In genomic region chrX:26788402-26788998, GRCh38 we compare ENCODE assay signal across 17 cellular contexts.
"Had no signal": no experiment of that assay in that cellular context is flagged by ENCODE, and none has a peak within 500 bp of the region (broad histone marks: within the 10 kb centered on the region; RNA-seq: fewer than 3 reads in every experiment).

No MANE protein-coding gene starts in this region.

- H3K9me3 ChIP-seq: left ventricle myocardium inferior, prostate gland, sigmoid colon, suprapubic skin had no signal

- H3K36me3 Mint-ChIP-seq: activated naive CD8-positive, alpha-beta T cell; type B pancreatic cell had no signal

- H3K36me3 ChIP-seq: cardiac muscle cell, left ventricle myocardium inferior, prostate gland, sigmoid colon, suprapubic skin had no signal

- ATAC-seq: stimulated activated naive CD8-positive, alpha-beta T cell treated with anti-CD3 and anti-CD28 coated beads, Interleukin-15, Interleukin-2, amounts not matched to agents 100 U/mL and 50 U/mL, for 24 hours had no signal

- H3K27me3 ChIP-seq: cardiac muscle cell, sigmoid colon, suprapubic skin had no signal

- H3K27me3 Mint-ChIP-seq: activated naive CD8-positive, alpha-beta T cell; type B pancreatic cell had no signal

- H3K27ac ChIP-seq: cardiac muscle cell, left ventricle myocardium inferior, prostate gland, sigmoid colon, suprapubic skin had no signal

- H3K9me3 Mint-ChIP-seq: T-helper 2 cell treated with Interferon-gamma antibody and Interleukin-4, amounts not matched to agents 5 μg/mL and 100 μg/mL, for 36 hours; type B pancreatic cell had no signal

- H3K27ac Mint-ChIP-seq: activated naive CD8-positive, alpha-beta T cell; nephron progenitor cell; T-helper 2 cell treated with Interferon-gamma antibody and Interleukin-4, amounts not matched to agents 5 μg/mL and 100 μg/mL, for 36 hours; type B pancreatic cell had no signal

- DNase-seq: activated CD4-positive, alpha-beta T cell treated with anti-CD3 and anti-CD28 coated beads, Interleukin-2, amount 50 U/mL, for 4 hours; activated T-cell treated with anti-CD3 and anti-CD28 coated beads, Interleukin-2, amount 50 U/mL, for 1 hour; effector CD8-positive, alpha-beta T cell; erythroblast; left ventricle myocardium inferior; nephron progenitor cell; sigmoid colon; stimulated activated CD4-positive, alpha-beta T cell treated with anti-CD3 and anti-CD28 coated beads, Interleukin-4, amount 100 ng/mL, for 1 hour; stimulated activated CD8-positive, alpha-beta memory T cell treated with anti-CD3 and anti-CD28 coated beads, Interleukin-4, amount 100 ng/mL, for 48 hours; stimulated activated naive CD8-positive, alpha-beta T cell treated with anti-CD3 and anti-CD28 coated beads, Interleukin-15, Interleukin-2, amounts not matched to agents 100 U/mL and 50 U/mL, for 24 hours; SW 1271 had no signal

- H3K4me1 ChIP-seq: left ventricle myocardium inferior, prostate gland, sigmoid colon, suprapubic skin had no signal

- H3K4me3 Mint-ChIP-seq: activated naive CD8-positive, alpha-beta T cell; nephron progenitor cell; T-helper 2 cell treated with Interferon-gamma antibody and Interleukin-4, amounts not matched to agents 5 μg/mL and 100 μg/mL, for 36 hours; type B pancreatic cell had no signal

- H3K4me1 Mint-ChIP-seq: nephron progenitor cell had no signal

- H3K4me3 ChIP-seq: cardiac muscle cell, left ventricle myocardium inferior, prostate gland, sigmoid colon, suprapubic skin had no signal
